Comparison of ENCODE assay signal across 23 cellular contexts in the genomic region with DNA sequence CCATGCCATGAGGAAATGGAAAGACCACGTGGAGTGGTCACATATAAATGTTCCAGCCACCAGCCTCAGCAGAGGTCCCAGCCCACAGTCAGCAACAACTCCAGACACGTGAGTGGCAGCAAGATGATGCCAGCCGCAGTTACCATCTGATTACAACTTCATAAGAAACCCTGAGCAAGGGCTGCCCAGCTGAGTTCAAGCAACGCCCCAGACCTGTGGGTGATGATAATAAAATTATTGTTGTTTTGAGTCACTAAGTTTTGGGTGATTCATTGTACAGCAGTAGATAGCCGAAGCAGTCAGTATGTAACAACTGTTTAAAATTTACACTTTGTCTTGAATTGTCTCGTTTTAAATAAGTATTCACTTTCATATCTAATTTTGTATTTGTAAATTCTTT. TPM values are rescaled to one million over a fixed set of nuclear protein-coding genes. Genes with fewer than 3 reads are reported as not detected.
A peak's percentile ranks its signal among the peaks of the same experiment; 100 is the strongest.
DNase-seq lines count a peak whose midpoint lies in the region; ATAC-seq, FAIRE-seq and TF ChIP-seq lines count a peak whose summit lies in the region.
"Had no signal": no experiment of that assay in that cellular context is flagged by ENCODE, and none has a peak within 500 bp of the region (broad histone marks: within the 10 kb centered on the region; RNA-seq: fewer than 3 reads in every experiment).

No MANE protein-coding gene starts in this region.

- H3K27ac Mint-ChIP-seq in activated CD8-positive, alpha-beta T cell treated with anti-CD3 and anti-CD28 coated beads for 36 hours: no peak overlapping the region
- H3K27ac Mint-ChIP-seq in activated CD8-positive, alpha-beta T cell treated with anti-CD3 and anti-CD28 coated beads, Interleukin-2, amount 10 ng/mL, durations not matched to agents 7 days and 5 days: no peak overlapping the region

- no peak overlapping the region for H3K4ac ChIP-seq in neuronal stem cell (ENCODE audit: low read length)

- peak; percentile 33 for FAIRE-seq in GM12891 (lab: Jason Lieb, UNC)
- FAIRE-seq: A549, GM18507, kidney, small intestine had no signal

- no peak overlapping the region for H3K14ac ChIP-seq in neuronal stem cell (ENCODE audit: low read length)

- H3K27ac ChIP-seq in SU-DHL-6 (ENCODE audit: low read depth, low read length) (peak overlapping the region; percentile 100), neuronal stem cell (replicated peaks; ENCODE audit: low read length) (no peak overlapping the region)
- H3K27ac ChIP-seq: A549, BLaER1, coronary artery, stomach, transverse colon had no signal

- no peak overlapping the region for H3K4me3 Mint-ChIP-seq in activated CD8-positive, alpha-beta T cell treated with anti-CD3 and anti-CD28 coated beads for 36 hours
- no peak overlapping the region for H3K4me3 Mint-ChIP-seq in activated CD8-positive, alpha-beta T cell treated with anti-CD3 and anti-CD28 coated beads, Interleukin-2, amount 10 ng/mL, durations not matched to agents 7 days and 5 days

- H2BK5ac ChIP-seq in neuronal stem cell (ENCODE audit: low read length): no peak overlapping the region

- H4K20me1 ChIP-seq in SU-DHL-6 (ENCODE audit: low read depth, low read length): no peaks in the 10 kb centered on the region
- H4K20me1 ChIP-seq: BLaER1 had no signal

- WGBS in neuronal stem cell (ENCODE audit: extremely low coverage in 2 of 2, insufficient read length in 2 of 2, insufficient replicate concordance in 1 of 2), 2 donors: no CpG with 5 or more reads among the region's 6 CpGs

- no peak overlapping the region for H4K91ac ChIP-seq in neuronal stem cell (ENCODE audit: low read depth, low read length, poor library complexity)

- H3K36me3 Mint-ChIP-seq in activated CD8-positive, alpha-beta T cell treated with anti-CD3 and anti-CD28 coated beads for 36 hours (ENCODE audit: low read depth): no peaks in the 10 kb centered on the region
- no peaks in the 10 kb centered on the region for H3K36me3 Mint-ChIP-seq in activated CD8-positive, alpha-beta T cell treated with anti-CD3 and anti-CD28 coated beads, Interleukin-2, amount 10 ng/mL, durations not matched to agents 7 days and 5 days (ENCODE audit: low read depth)

- TF ChIP-seq CTCF in activated CD8-positive, alpha-beta T cell treated with anti-CD3 and anti-CD28 coated beads for 36 hours (IDR thresholded peaks at IDR 0.05): no peak
- no peak for TF ChIP-seq CTCF in SU-DHL-6 (IDR thresholded peaks at IDR 0.05; ENCODE audit: insufficient read depth, low read length, poor library complexity, severe bottlenecking)

- H3K23ac ChIP-seq in neuronal stem cell (ENCODE audit: low read depth, low read length, poor library complexity): no peak overlapping the region

- no peak overlapping the region for H2BK12ac ChIP-seq in neuronal stem cell (ENCODE audit: low read length)

- H3F3A ChIP-seq in SU-DHL-6 (ENCODE audit: insufficient read depth): peaks cover 39% of the 10 kb centered on the region

- H3K79me1 ChIP-seq in neuronal stem cell (ENCODE audit: low read depth, low read length): no peaks in the 10 kb centered on the region

- no peak for ATAC-seq in activated CD8-positive, alpha-beta T cell treated with anti-CD3 and anti-CD28 coated beads for 36 hours
- ATAC-seq in activated CD8-positive, alpha-beta T cell treated with anti-CD3 and anti-CD28 coated beads, Interleukin-2, amount 10 ng/mL, durations not matched to agents 7 days and 5 days: no peak
- no peak for ATAC-seq in GM18498 (IDR thresholded peaks at IDR 0.05; ENCODE audit: unreplicated experiment)
- ATAC-seq: A549 had no signal

- peaks cover 14 to 21% of the 10 kb centered on the region in 2 donors for H3K4me1 ChIP-seq in neuronal stem cell (ENCODE audit: control insufficient read depth in 2 of 2, insufficient read depth in 1 of 2, low read depth in 1 of 2, low read length in 2 of 2)

- TF ChIP-seq POLR2A in GM12891 (IDR thresholded peaks at IDR 0.05; ENCODE audit: low read depth, low read length): no peak

- H2AFZ ChIP-seq in SU-DHL-6 (ENCODE audit: low read depth, low read length, severe bottlenecking) (peak overlapping the region; percentile 23), neuronal stem cell (ENCODE audit: low read length) (no peak overlapping the region)

- H3K9me3 ChIP-seq in SU-DHL-6 (ENCODE audit: insufficient read depth, low read length): no peaks in the 10 kb centered on the region
- no peaks in the 10 kb centered on the region for H3K9me3 ChIP-seq in neuronal stem cell (replicated peaks in 1 of 2; ENCODE audit: control insufficient read depth in 2 of 2, insufficient read depth in 1 of 2, low read depth in 1 of 2, low read length in 2 of 2)
- H3K9me3 ChIP-seq: A549, BLaER1, stomach, transverse colon had no signal

- H3K4me2 ChIP-seq in SU-DHL-6 (ENCODE audit: low read depth, low read length, poor library complexity, severe bottlenecking): peak overlapping the region; percentile 97
- no peak overlapping the region for H3K4me2 ChIP-seq in neuronal stem cell (ENCODE audit: insufficient read depth, low read length, poor library complexity, severe bottlenecking)
- H3K4me2 ChIP-seq: A549, BLaER1 had no signal

- H3K27me3 Mint-ChIP-seq in activated CD8-positive, alpha-beta T cell treated with anti-CD3 and anti-CD28 coated beads for 36 hours: no peaks in the 10 kb centered on the region
- no peaks in the 10 kb centered on the region for H3K27me3 Mint-ChIP-seq in activated CD8-positive, alpha-beta T cell treated with anti-CD3 and anti-CD28 coated beads, Interleukin-2, amount 10 ng/mL, durations not matched to agents 7 days and 5 days (ENCODE audit: low read depth)

- H3K27me3 ChIP-seq in SU-DHL-6 (ENCODE audit: low read length): no peaks in the 10 kb centered on the region
- H3K27me3 ChIP-seq in neuronal stem cell (ENCODE audit: control insufficient read depth in 3 of 3, insufficient read depth in 3 of 3, low read depth in 1 of 3, low read length in 3 of 3): no peaks in the 10 kb centered on the region
- H3K27me3 ChIP-seq: BLaER1, stomach, transverse colon had no signal

- peaks cover 31% of the 10 kb centered on the region for H3K4me1 Mint-ChIP-seq in activated CD8-positive, alpha-beta T cell treated with anti-CD3 and anti-CD28 coated beads for 36 hours (ENCODE audit: low read depth)
- H3K4me1 Mint-ChIP-seq in activated CD8-positive, alpha-beta T cell treated with anti-CD3 and anti-CD28 coated beads, Interleukin-2, amount 10 ng/mL, durations not matched to agents 7 days and 5 days (ENCODE audit: low read depth): peaks cover 45% of the 10 kb centered on the region

- no peaks in the 10 kb centered on the region for H3K9me3 Mint-ChIP-seq in activated CD8-positive, alpha-beta T cell treated with anti-CD3 and anti-CD28 coated beads for 36 hours
- H3K9me3 Mint-ChIP-seq in activated CD8-positive, alpha-beta T cell treated with anti-CD3 and anti-CD28 coated beads, Interleukin-2, amount 10 ng/mL, durations not matched to agents 7 days and 5 days (ENCODE audit: insufficient read depth): no peaks in the 10 kb centered on the region

- peak overlapping the region; percentile 28 for H2BK15ac ChIP-seq in neuronal stem cell (ENCODE audit: low read length)

- peak; percentile 21 for DNase-seq in activated CD8-positive, alpha-beta T cell treated with anti-CD3 and anti-CD28 coated beads for 36 hours
- DNase-seq in activated CD8-positive, alpha-beta T cell treated with anti-CD3 and anti-CD28 coated beads, Interleukin-2, amount 10 ng/mL, durations not matched to agents 7 days and 5 days: no peak
- no peak for DNase-seq in GM12891 (ENCODE audit: insufficient read length, low spot score)
- no peak for DNase-seq in neuronal stem cell (ENCODE audit: low spot score)
- DNase-seq in AG08395 (ENCODE audit: low spot score): no peak
- no peak for DNase-seq in NCI-H1092 treated with DMSO at 0.1 percent for 48 hours (lab: John Stamatoyannopoulos, UW)
- DNase-seq: Calu3; H7; KBM-7; kidney; NCI-H524 treated with DMSO at 0.1 percent for 48 hours; small intestine; stimulated activated CD4-positive, alpha-beta T cell treated with anti-CD3 and anti-CD28 coated beads, Interleukin-4, amount 100 ng/mL, for 24 hours; stomach; T1000; transverse colon had no signal

- H4K8ac ChIP-seq in neuronal stem cell (ENCODE audit: low read depth, low read length): no peak overlapping the region

- H3K4me3 ChIP-seq in SU-DHL-6 (ENCODE audit: insufficient read depth, low read length, poor library complexity, severe bottlenecking) (no peak overlapping the region), neuronal stem cell (ENCODE audit: low read length in 2 of 2) (no peak overlapping the region)
- H3K4me3 ChIP-seq: A549, BLaER1, coronary artery, lung, stomach, transverse colon had no signal

- H3K9me2 ChIP-seq in SU-DHL-6 (replicated peaks; ENCODE audit: insufficient read depth, low read length): no peaks in the 10 kb centered on the region

- CTCF ChIA-PET in activated CD8-positive, alpha-beta T cell treated with anti-CD3 and anti-CD28 coated beads for 36 hours (lab: Charles Lee): interaction anchor here (0.7 to 1.4 kb wide), 2 partner anchors 22 to 50 kb away, joined by 3 read pairs; no protein-coding TSS in a partner anchor
- CTCF ChIA-PET in activated CD8-positive, alpha-beta T cell treated with anti-CD3 and anti-CD28 coated beads, Interleukin-2, amount 10 ng/mL, durations not matched to agents 7 days and 5 days (lab: Charles Lee): interaction anchor here (0.9 to 8.2 kb wide), 3 partner anchors 10 to 55 kb away, joined by 3 to 59 read pairs (median 39); no protein-coding TSS in a partner anchor

- H3K36me3 ChIP-seq in SU-DHL-6 (ENCODE audit: low read length) (no peaks in the 10 kb centered on the region), neuronal stem cell (replicated peaks in 1 of 2; ENCODE audit: control insufficient read depth in 2 of 2, insufficient read depth in 2 of 2, low read length in 2 of 2) (no peaks in the 10 kb centered on the region)
- H3K36me3 ChIP-seq: BLaER1, stomach, transverse colon had no signal

- intact Hi-C loops in activated CD8-positive, alpha-beta T cell treated with anti-CD3 and anti-CD28 coated beads for 36 hours (cut with micrococcal nuclease): no loop called here

- H3K79me2 ChIP-seq in SU-DHL-6 (ENCODE audit: insufficient read depth, low read length): no peaks in the 10 kb centered on the region

- peak overlapping the region; percentile 85 for H3K9ac ChIP-seq in SU-DHL-6 (ENCODE audit: low read length)
- H3K9ac ChIP-seq in neuronal stem cell (ENCODE audit: low read depth, low read length, poor library complexity): no peak overlapping the region
- H3K9ac ChIP-seq: BLaER1 had no signal

- POLR2A ChIA-PET in activated CD8-positive, alpha-beta T cell treated with anti-CD3 and anti-CD28 coated beads for 36 hours (lab: Charles Lee): no interaction called here
- POLR2A ChIA-PET in activated CD8-positive, alpha-beta T cell treated with anti-CD3 and anti-CD28 coated beads, Interleukin-2, amount 10 ng/mL, durations not matched to agents 7 days and 5 days (lab: Charles Lee): interaction anchor here (0.6 kb wide), 1 partner anchor 971 kb away, joined by 3 read pairs; no protein-coding TSS in a partner anchor

- H2BK120ac ChIP-seq in neuronal stem cell (ENCODE audit: low read depth, low read length): no peak overlapping the region

- H2AK5ac ChIP-seq in neuronal stem cell (ENCODE audit: low read depth, low read length): no peak overlapping the region

- H3K18ac ChIP-seq in neuronal stem cell (ENCODE audit: low read length): no peak overlapping the region

RNA-seq across cellular contexts. Expression of gene CCNG2, which starts 5.8 kb away (rescaled TPM):
- 10 to 100 TPM; 54.3 to 55.5 TPM for total RNA-seq in activated CD8-positive, alpha-beta T cell treated with anti-CD3 and anti-CD28 coated beads for 36 hours
- total RNA-seq in activated CD8-positive, alpha-beta T cell treated with anti-CD3 and anti-CD28 coated beads, Interleukin-2, amount 10 ng/mL, durations not matched to agents 7 days and 5 days: 10 to 100 TPM; 26.9 TPM
- polyA plus RNA-seq in GM12891 (2012; ENCODE audit: low read depth, missing spikeins): 11.8 TPM
- 66.4 TPM for polyA plus RNA-seq in neuronal stem cell (2013, experiment 1 of 2)
- polyA plus RNA-seq in neuronal stem cell (2013, experiment 2 of 2): 67.3 TPM
